Comparison of ENCODE assay signal across 19 cellular contexts in genomic region chr2:170024721-170025120, GRCh38.
DNase-seq lines count a peak whose midpoint lies in the region; ATAC-seq and TF ChIP-seq lines count a peak whose summit lies in the region.
"Had no signal": no experiment of that assay in that cellular context is flagged by ENCODE, and none has a peak within 500 bp of the region (broad histone marks: within the 10 kb centered on the region; RNA-seq: fewer than 3 reads in every experiment).

No MANE protein-coding gene starts in this region.

- no peak overlapping the region for H3K27ac ChIP-seq in body of pancreas
- H3K27ac ChIP-seq: 22Rv1, foreskin keratinocyte, prostate gland had no signal

- TF ChIP-seq POLR2A in body of pancreas (IDR thresholded peaks at IDR 0.05) = no peak

- H3K36me3 ChIP-seq in body of pancreas (replicated peaks in 1 of 2; ENCODE audit: insufficient read depth in 1 of 2, low read depth in 2 of 2) = peaks cover 0 to 1% of the 10 kb centered on the region in 2 donors
- H3K36me3 ChIP-seq: prostate gland had no signal

- H3K4me1 ChIP-seq in body of pancreas = no peaks in the 10 kb centered on the region
- H3K4me1 ChIP-seq: foreskin keratinocyte, prostate gland had no signal

- intact Hi-C loops in body of pancreas (cut with DNase I) = no loop called here

- no peaks in the 10 kb centered on the region for H3K9me3 ChIP-seq in body of pancreas
- H3K9me3 ChIP-seq: prostate gland had no signal

- no peak for TF ChIP-seq CTCF in body of pancreas (IDR thresholded peaks at IDR 0.05)

- H3K4me3 ChIP-seq in body of pancreas = no peak overlapping the region
- H3K4me3 ChIP-seq: prostate gland had no signal

- DNase-seq in SKM-1 treated with dmso at 0.1 percent for 144 hours (lab: John Stamatoyannopoulos, UW; ENCODE audit: unreplicated experiment) = peak; percentile 13
- no peak for DNase-seq in SKM-1 (lab: John Stamatoyannopoulos, UW; ENCODE audit: unreplicated experiment)
- no peak for DNase-seq in body of pancreas
- no peak for DNase-seq in stimulated activated CD4-positive, alpha-beta T cell treated with anti-CD3 and anti-CD28 coated beads, Interleukin-2, amount 100 ng/mL, for 48 hours
- DNase-seq in NCI-H2029 (lab: John Stamatoyannopoulos, UW) = no peak
- DNase-seq in SHP77 treated with DMSO at 0.1 percent for 48 hours (lab: John Stamatoyannopoulos, UW) = no peak
- DNase-seq: activated CD4-positive, alpha-beta T cell treated with anti-CD3 and anti-CD28 coated beads, Interleukin-2, amount 50 U/mL, for 1 hour; activated T-cell treated with anti-CD3 and anti-CD28 coated beads, Interleukin-2, amount 50 U/mL, for 4 hours; C1 segment of cervical spinal cord; cerebellar nuclear complex; foreskin keratinocyte; H7; naive thymus-derived CD8-positive, alpha-beta T cell; NCI-H774; SHP77 had no signal

- peaks cover 0 to 2% of the 10 kb centered on the region in 2 donors for H3K27me3 ChIP-seq in body of pancreas
- H3K27me3 ChIP-seq: foreskin keratinocyte had no signal

- ATAC-seq in HG02588 (IDR thresholded peaks at IDR 0.05; ENCODE audit: unreplicated experiment) (peak; percentile 67), HG03571 (IDR thresholded peaks at IDR 0.05; ENCODE audit: unreplicated experiment) (peak; percentile 80), body of pancreas (no peak)
- ATAC-seq: activated T-cell treated with anti-CD3 and anti-CD28 coated beads, Interleukin-2, amount 50 U/mL, for 4 hours; foreskin keratinocyte; naive thymus-derived CD8-positive, alpha-beta T cell had no signal

- 92 to 100% methylated on average over 1 of the region's 1 CpG for WGBS in body of pancreas, 2 donors
